In the genomic region with DNA sequence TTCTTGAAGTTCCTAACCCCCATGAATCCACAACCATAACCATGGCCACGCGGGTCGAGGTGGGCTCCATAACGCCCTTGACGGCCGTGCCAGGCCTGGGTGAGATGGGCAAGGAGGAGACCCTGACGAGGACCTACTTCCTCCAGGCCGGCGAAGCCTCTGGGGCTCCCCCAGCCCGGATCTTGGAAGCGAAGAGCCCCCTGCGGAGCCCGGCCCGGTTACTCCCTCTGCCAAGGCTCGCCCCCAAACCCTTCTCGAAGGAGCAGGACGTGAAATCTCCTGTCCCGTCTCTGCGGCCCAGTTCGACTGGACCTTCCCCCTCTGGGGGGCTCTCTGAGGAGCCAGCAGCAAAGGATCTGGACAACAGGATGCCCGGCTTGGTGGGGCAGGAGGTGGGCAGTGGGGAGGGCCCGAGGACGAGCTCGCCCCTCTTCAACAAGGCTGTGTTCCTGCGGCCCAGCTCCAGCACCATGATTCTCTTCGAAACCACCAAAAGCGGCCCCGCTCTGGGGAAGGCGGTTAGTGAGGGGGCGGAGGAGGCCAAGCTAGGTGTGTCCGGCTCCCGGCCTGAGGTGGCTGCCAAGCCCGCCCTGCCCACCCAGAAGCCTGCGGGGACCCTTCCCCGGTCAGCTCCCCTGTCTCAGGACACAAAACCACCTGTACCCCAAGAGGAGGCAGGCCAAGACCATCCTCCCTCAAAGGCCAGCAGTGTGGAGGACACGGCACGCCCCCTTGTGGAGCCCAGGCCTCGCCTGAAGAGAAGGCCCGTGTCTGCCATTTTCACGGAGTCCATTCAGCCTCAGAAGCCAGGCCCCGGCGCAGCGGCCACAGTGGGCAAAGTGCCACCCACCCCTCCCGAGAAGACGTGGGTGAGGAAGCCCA, we compare ENCODE assay signal across 8 cellular contexts.
DNase-seq lines count a peak whose midpoint lies in the region; ATAC-seq and TF ChIP-seq lines count a peak whose summit lies in the region.

No MANE protein-coding gene starts in this region.

- no peak overlapping the region for H3K4me3 ChIP-seq in adipocyte (ENCODE audit: low read length)
- no peak overlapping the region for H3K4me3 ChIP-seq in vagina

- intact Hi-C loops in Right ventricle myocardium superior (cut with DNase I) (loop anchor here (5.0 kb wide), 1 partner anchor 76 kb away; a partner anchor contains a TSS), cardiac septum (cut with DNase I) (loop anchor here (5.0 kb wide), 2 partner anchors 36 to 76 kb away; a partner anchor contains a TSS), vagina (cut with DNase I) (no loop called here)

- H3K27ac ChIP-seq in vagina = peak overlapping the region; percentile 13

- TF ChIP-seq POLR2A in vagina (IDR thresholded peaks at IDR 0.05) = no peak

- peaks cover 28% of the 10 kb centered on the region for H3K4me1 ChIP-seq in adipocyte (ENCODE audit: control insufficient read depth, insufficient read depth, low read length)
- H3K4me1 ChIP-seq in vagina = peaks cover 48% of the 10 kb centered on the region

- ATAC-seq in Right ventricle myocardium superior (ENCODE audit: poor library complexity) = no peak
- ATAC-seq in GM21381 (IDR thresholded peaks at IDR 0.05; ENCODE audit: unreplicated experiment) = no peak

- no peak overlapping the region for H3K9ac ChIP-seq in adipocyte (ENCODE audit: low read length)

- H3K9me3 ChIP-seq in adipocyte (ENCODE audit: control insufficient read depth, low read length) (no peaks in the 10 kb centered on the region), vagina (no peaks in the 10 kb centered on the region)

- TF ChIP-seq CTCF in vagina (IDR thresholded peaks at IDR 0.05) = no peak

- H3K27me3 ChIP-seq in adipocyte (replicated peaks; ENCODE audit: control insufficient read depth, insufficient read depth, low read length) = no peaks in the 10 kb centered on the region
- H3K27me3 ChIP-seq in vagina = no peaks in the 10 kb centered on the region

- H3K36me3 ChIP-seq in adipocyte (ENCODE audit: control insufficient read depth, insufficient read depth, low read length, severe bottlenecking) = no peaks in the 10 kb centered on the region
- no peaks in the 10 kb centered on the region for H3K36me3 ChIP-seq in vagina

- DNase-seq in Right ventricle myocardium superior (peak; percentile 60), cardiac septum (ENCODE audit: low spot score) (no peak), adipocyte (ENCODE audit: low read depth) (peak; percentile 9), iPS-NIHi7 (ENCODE audit: extremely low spot score) (peak; percentile 73), vagina (ENCODE audit: extremely low spot score in 2 of 2) (no peak), superior temporal gyrus (ENCODE audit: extremely low spot score) (no peak), NCI-H1694 (lab: John Stamatoyannopoulos, UW) (no peak)

Comparison
In these comparisons a context has a peak if more than half of its experiments do, and no peak if none do; other contexts are left out.
1. DNase-seq: peak in Right ventricle myocardium superior (single experiment), adipocyte (single experiment) and iPS-NIHi7 (single experiment); none in cardiac septum (single experiment), vagina (0 of 2), superior temporal gyrus (single experiment) and NCI-H1694 (single experiment).